26 cellular contexts compared by ENCODE assay signal in genomic region chr2:39929531-39929930, GRCh38.
"Had no signal": no experiment of that assay in that cellular context is flagged by ENCODE, and none has a peak within 500 bp of the region (broad histone marks: within the 10 kb centered on the region; RNA-seq: fewer than 3 reads in every experiment).

No MANE protein-coding gene starts in this region.

- H3K36me3 Mint-ChIP-seq: memory B cell; natural killer cell; stimulated activated memory B cell treated with anti-CD40 and anti-IgM and Interleukin-4, amounts not matched to agents 10 μg/mL and 1 μg/mL and 100 μg/mL, for 72 hours had no signal

- H3K36me3 ChIP-seq: esophagus muscularis mucosa, gastroesophageal sphincter, heart left ventricle, ovary, spleen, stomach, thyroid gland, vagina had no signal

- H3K79me2 ChIP-seq: hepatocyte had no signal

- H3K27ac Mint-ChIP-seq: memory B cell; natural killer cell; stimulated activated memory B cell treated with anti-CD40 and anti-IgM and Interleukin-4, amounts not matched to agents 10 μg/mL and 1 μg/mL and 100 μg/mL, for 72 hours had no signal

- H3K27ac ChIP-seq: esophagus muscularis mucosa, foreskin keratinocyte, gastroesophageal sphincter, heart left ventricle, hepatocyte, ovary, psoas muscle, skin epidermis, spleen, stomach, thyroid gland, vagina had no signal

- H3K4me1 Mint-ChIP-seq: memory B cell; natural killer cell; stimulated activated memory B cell treated with anti-CD40 and anti-IgM and Interleukin-4, amounts not matched to agents 10 μg/mL and 1 μg/mL and 100 μg/mL, for 72 hours had no signal

- H3K9me3 ChIP-seq: esophagus muscularis mucosa, gastroesophageal sphincter, heart left ventricle, ovary, psoas muscle, spleen, stomach, thyroid gland, vagina had no signal

- H3K27me3 ChIP-seq: esophagus muscularis mucosa, foreskin keratinocyte, gastroesophageal sphincter, heart left ventricle, hepatocyte, ovary, stomach, thyroid gland, vagina had no signal

- ATAC-seq: foreskin keratinocyte; gastroesophageal sphincter; heart left ventricle; left lobe of liver; natural killer cell; psoas muscle; right cardiac atrium; stimulated activated memory B cell treated with anti-CD40 and anti-IgM and Interleukin-4, amounts not matched to agents 10 μg/mL and 1 μg/mL and 100 μg/mL, for 72 hours had no signal

- H3K4me3 Mint-ChIP-seq: memory B cell; natural killer cell; stimulated activated memory B cell treated with anti-CD40 and anti-IgM and Interleukin-4, amounts not matched to agents 10 μg/mL and 1 μg/mL and 100 μg/mL, for 72 hours had no signal

- H3K9me3 Mint-ChIP-seq: memory B cell; natural killer cell; stimulated activated memory B cell treated with anti-CD40 and anti-IgM and Interleukin-4, amounts not matched to agents 10 μg/mL and 1 μg/mL and 100 μg/mL, for 72 hours had no signal

- FAIRE-seq: endothelial cell of umbilical vein, kidney had no signal

- H3K4me1 ChIP-seq: esophagus muscularis mucosa, gastroesophageal sphincter, heart left ventricle, psoas muscle, spleen, thyroid gland, vagina had no signal

- DNase-seq: dermis blood vessel endothelial cell; effector memory CD4-positive, alpha-beta T cell; foreskin keratinocyte; heart left ventricle; kidney; natural killer cell; occipital lobe; ovary; posterior cingulate gyrus; psoas muscle; spleen; stimulated activated CD4-positive, alpha-beta T cell treated with anti-CD3 and anti-CD28 coated beads, Interleukin-4, amount 100 ng/mL, for 4 hours; stomach; thyroid gland; trophoblast cell had no signal

- H3K4me2 ChIP-seq: hepatocyte had no signal

- H2AFZ ChIP-seq: hepatocyte had no signal

- H3K4me3 ChIP-seq: esophagus muscularis mucosa, gastroesophageal sphincter, heart left ventricle, hepatocyte, lung, ovary, psoas muscle, skin epidermis, spleen, stomach, thyroid gland, vagina had no signal
